In genomic region chr1:48697066-48697707, GRCh38 we compare ENCODE assay signal across 8 cellular contexts.
DNase-seq lines count a peak whose midpoint lies in the region; ATAC-seq and TF ChIP-seq lines count a peak whose summit lies in the region.

No MANE protein-coding gene starts in this region.

- H3K9me3 Mint-ChIP-seq in nephron progenitor cell: no peaks in the 10 kb centered on the region
- no peaks in the 10 kb centered on the region for H3K9me3 Mint-ChIP-seq in type B pancreatic cell

- POLR2A ChIA-PET in AG04449 (lab: Yijun Ruan, JAX): no interaction called here

- H3K4me3 ChIP-seq in AG04449 (ENCODE audit: low read depth, low read length) (no peak overlapping the region), GM12875 (ENCODE audit: low read depth, low read length) (no peak overlapping the region)

- H3K4me3 Mint-ChIP-seq in nephron progenitor cell (no peak overlapping the region), type B pancreatic cell (no peak overlapping the region)

- H3K36me3 Mint-ChIP-seq in nephron progenitor cell (ENCODE audit: low read depth) (no peaks in the 10 kb centered on the region), type B pancreatic cell (no peaks in the 10 kb centered on the region)

- ATAC-seq in HG03066 (IDR thresholded peaks at IDR 0.05; ENCODE audit: low read depth, unreplicated experiment) (peak; percentile 77), esophagus mucosa (peak; percentile 43)

- TF ChIP-seq CTCF in AG04449 (IDR thresholded peaks at IDR 0.05; ENCODE audit: insufficient read depth, low read length, missing control alignments): peak; percentile 85
- peak; percentile 87 for TF ChIP-seq CTCF in GM12875 (IDR thresholded peaks at IDR 0.05; ENCODE audit: borderline replicate concordance, insufficient read depth, low read depth, low read length)
- peak; percentile 93 for TF ChIP-seq CTCF in nephron progenitor cell (IDR thresholded peaks at IDR 0.05)
- peak; percentile 93 for TF ChIP-seq CTCF in type B pancreatic cell (conservative IDR thresholded peaks at IDR 0.05)

- H3K4me1 Mint-ChIP-seq in nephron progenitor cell (peaks cover 15% of the 10 kb centered on the region), type B pancreatic cell (ENCODE audit: unreplicated experiment) (no peaks in the 10 kb centered on the region)

- CTCF ChIA-PET in AG04449 (lab: Yijun Ruan, JAX): interaction anchor here (0.9 to 5.1 kb wide), 23 partner anchors 8 to 586 kb away, joined by 3 to 54 read pairs (median 4); no protein-coding TSS in a partner anchor

- H3K27ac Mint-ChIP-seq in nephron progenitor cell: no peak overlapping the region
- no peak overlapping the region for H3K27ac Mint-ChIP-seq in type B pancreatic cell

- DNase-seq in AG04449 (ENCODE audit: low read depth, low spot score): no peak
- peak; percentile 81 for DNase-seq in NCI-H748 (lab: John Stamatoyannopoulos, UW; ENCODE audit: unreplicated experiment)
- peak; percentile 9 to 13 for DNase-seq in activated CD8-positive, alpha-beta memory T cell treated with anti-CD3 and anti-CD28 coated beads for 4 hours (ENCODE audit: low read depth in 2 of 2)
- peak; percentile 86 for DNase-seq in nephron progenitor cell
- no peak for DNase-seq in type B pancreatic cell (ENCODE audit: extremely low spot score, unreplicated experiment)

- H3K27me3 Mint-ChIP-seq in nephron progenitor cell (ENCODE audit: low read depth, poor library complexity): peaks cover 44% of the 10 kb centered on the region
- H3K27me3 Mint-ChIP-seq in type B pancreatic cell: peaks cover 51% of the 10 kb centered on the region

Comparison
In these comparisons a context has a peak if more than half of its experiments do, and no peak if none do; other contexts are left out.
1. DNase-seq: peak in NCI-H748 (single experiment), activated CD8-positive, alpha-beta memory T cell treated with anti-CD3 and anti-CD28 coated beads for 4 hours (2 of 2) and nephron progenitor cell (single experiment); none in AG04449 (single experiment) and type B pancreatic cell (single experiment).
2. Peak in every context shown above with its lines, with median percentiles within 50 percentile points of each other: CTCF ChIP-seq.